20 cellular contexts compared by ENCODE assay signal in genomic region chr1:180489313-180489712, GRCh38. TPM values are rescaled to one million over a fixed set of nuclear protein-coding genes. Genes with fewer than 3 reads are reported as not detected.
A peak's percentile ranks its signal among the peaks of the same experiment; 100 is the strongest.
DNase-seq lines count a peak whose midpoint lies in the region; ATAC-seq, FAIRE-seq and TF ChIP-seq lines count a peak whose summit lies in the region.
"Had no signal": no experiment of that assay in that cellular context is flagged by ENCODE, and none has a peak within 500 bp of the region (broad histone marks: within the 10 kb centered on the region; RNA-seq: fewer than 3 reads in every experiment).

No MANE protein-coding gene starts in this region.

- no peak overlapping the region for H4K5ac ChIP-seq in IMR-90 (ENCODE audit: low read depth, low read length)

- H3K4ac ChIP-seq in IMR-90 (ENCODE audit: low read depth, low read length) = no peak overlapping the region

- no peak overlapping the region for H4K8ac ChIP-seq in IMR-90 (ENCODE audit: low read depth in 2 of 2, low read length in 2 of 2)

- no peak overlapping the region for H2AK9ac ChIP-seq in IMR-90 (replicated peaks; ENCODE audit: low read depth, low read length, poor library complexity)

- no peak for TF ChIP-seq POLR2A in IMR-90 (IDR thresholded peaks at IDR 0.05; ENCODE audit: low read depth, low read length)

- no peak overlapping the region for H3K4me2 ChIP-seq in IMR-90 (ENCODE audit: low read depth, low read length)
- H3K4me2 ChIP-seq: BLaER1 had no signal

- H3K23ac ChIP-seq in IMR-90 (ENCODE audit: low read depth, low read length) = no peak overlapping the region

- H2BK120ac ChIP-seq in IMR-90 (ENCODE audit: low read depth, low read length) = no peak overlapping the region

- no peak overlapping the region for H2BK15ac ChIP-seq in IMR-90 (ENCODE audit: low read depth, low read length)

- H3K27ac ChIP-seq in IMR-90 (ENCODE audit: insufficient read depth, low read length) = peak overlapping the region; percentile 54; the same call in 1 of the 2 replicates
- H3K27ac ChIP-seq: BLaER1, C4-2B, GM23248 had no signal

- H3K4me1 ChIP-seq in IMR-90 (ENCODE audit: control insufficient read depth, insufficient read depth, low read length) = peaks cover 12% of the 10 kb centered on the region
- H3K4me1 ChIP-seq: BLaER1, Caco-2 had no signal

- WGBS in IMR-90 (ENCODE audit: extremely low coverage in 2 of 2, insufficient read length in 1 of 2), 2 experiments = 100% methylated on average over 2 of the region's 2 CpGs; no CpG with 5 or more reads in 1 of the 2 experiments

- peak; percentile 54 for FAIRE-seq in frontal cortex (lab: Jason Lieb, UNC)
- FAIRE-seq: GM12892, H1 had no signal

- H3K27ac Mint-ChIP-seq in WTC11 = no peak overlapping the region
- H3K27ac Mint-ChIP-seq: B cell; CD4-positive, CD25-positive, alpha-beta regulatory T cell; CD8-positive, alpha-beta T cell had no signal

- CTCF ChIA-PET in IMR-90 (lab: Yijun Ruan, JAX) = interaction anchor here (1.6 kb wide), 1 partner anchor 11 kb away, joined by 9 read pairs; no protein-coding TSS in a partner anchor
- CTCF ChIA-PET in WTC11 (lab: Charles Lee) = interaction anchor here (1.4 kb wide), 1 partner anchor 13 kb away, joined by 3 read pairs; the partner anchor contains the start of gene ACBD6

- no peak for DNase-seq in IMR-90
- DNase-seq in WTC11 (ENCODE audit: low spot score) = no peak
- DNase-seq in frontal cortex (ENCODE audit: low spot score in 2 of 2) = no peak
- no peak for DNase-seq in D341Med (ENCODE audit: low spot score)
- DNase-seq in superior temporal gyrus (ENCODE audit: extremely low spot score) = no peak
- DNase-seq: Caco-2; CD4-positive, CD25-positive, alpha-beta regulatory T cell; CD8-positive, alpha-beta T cell; DMS53; DMS79 treated with DMSO at 0.1 percent for 48 hours; GM23248; H7; HCEC 1CT had no signal

- intact Hi-C loops in IMR-90 (cut with micrococcal nuclease) = no loop called here

- no peak overlapping the region for H3K4me3 ChIP-seq in IMR-90 (ENCODE audit: insufficient read depth, low read depth, low read length)
- H3K4me3 ChIP-seq: BLaER1, GM23248 had no signal

- no TSS peak for BruUV-seq in IMR-90 (replicated peaks; lab: Mats Ljungman, UMichigan)

- no peaks in the 10 kb centered on the region for H3K27me3 ChIP-seq in IMR-90 (ENCODE audit: control insufficient read depth, insufficient read depth, low read length)
- H3K27me3 ChIP-seq: BLaER1 had no signal

- peaks cover 9% of the 10 kb centered on the region; the same call in 1 of the 2 replicates for H3K9me1 ChIP-seq in IMR-90 (ENCODE audit: insufficient read depth, low read length)

- POLR2A ChIA-PET in IMR-90 (lab: Charles Lee; ENCODE audit: unreplicated experiment) (interaction anchor here (1.0 kb wide), 1 partner anchor 11 kb away, joined by 3 read pairs; no protein-coding TSS in a partner anchor), WTC11 (lab: Charles Lee) (no interaction called here)

- in situ Hi-C loops in IMR-90 (cut with MboI; ENCODE audit: low sequenced_read_pairs) = no loop called here

- no peak overlapping the region for H2BK5ac ChIP-seq in IMR-90 (ENCODE audit: low read depth, low read length, poor library complexity, severe bottlenecking)

- no peak overlapping the region for H2AK5ac ChIP-seq in IMR-90 (ENCODE audit: low read depth, low read length)

- TF ChIP-seq RAD21 in IMR-90 (IDR thresholded peaks at IDR 0.05; ENCODE audit: low read length) = no peak

- peaks cover 30% of the 10 kb centered on the region for H3K4me1 Mint-ChIP-seq in WTC11
- H3K4me1 Mint-ChIP-seq: B cell had no signal

- dilution Hi-C loops in IMR-90 (cut with HindIII; ENCODE audit: low sequenced_read_pairs, unreplicated experiment) = no loop called here

- H2AFZ ChIP-seq in IMR-90 (replicated peaks; ENCODE audit: low read length, poor library complexity) = no peak overlapping the region
- H2AFZ ChIP-seq: GM23248 had no signal

- no peaks in the 10 kb centered on the region for H3K9me3 ChIP-seq in IMR-90 (ENCODE audit: control insufficient read depth, insufficient read depth, low read length)
- H3K9me3 ChIP-seq: BLaER1, Caco-2 had no signal

- no peak overlapping the region for H3K4me3 Mint-ChIP-seq in WTC11
- H3K4me3 Mint-ChIP-seq: B cell; CD4-positive, CD25-positive, alpha-beta regulatory T cell; CD8-positive, alpha-beta T cell had no signal

- H4K91ac ChIP-seq in IMR-90 (ENCODE audit: insufficient read depth, low read depth, low read length) = no peak overlapping the region

- no peaks in the 10 kb centered on the region for H3K27me3 Mint-ChIP-seq in WTC11 (ENCODE audit: low read depth)
- H3K27me3 Mint-ChIP-seq: B cell; CD4-positive, CD25-positive, alpha-beta regulatory T cell had no signal

- H3K14ac ChIP-seq in IMR-90 (replicated peaks; ENCODE audit: low read depth, low read length) = no peak overlapping the region

- TF ChIP-seq CTCF in IMR-90 (conservative IDR thresholded peaks at IDR 0.05; ENCODE audit: low read depth, low read length) (no peak), WTC11 (IDR thresholded peaks at IDR 0.05) (no peak)

- peak; percentile 48 for ATAC-seq in IMR-90 (ENCODE audit: low read depth)
- ATAC-seq in WTC11 = no peak
- ATAC-seq in HG02571 (IDR thresholded peaks at IDR 0.05; ENCODE audit: unreplicated experiment) = no peak
- no peak for ATAC-seq in HG03196 (IDR thresholded peaks at IDR 0.05; ENCODE audit: unreplicated experiment)
- ATAC-seq: CD8-positive, alpha-beta T cell had no signal

- H4K20me1 ChIP-seq in IMR-90 (ENCODE audit: insufficient read depth, low read length) = no peaks in the 10 kb centered on the region

- H3K18ac ChIP-seq in IMR-90 (ENCODE audit: low read depth, low read length) = peak overlapping the region; percentile 34; the same call in 1 of the 2 replicates

- H3K56ac ChIP-seq in IMR-90 (ENCODE audit: extremely low read depth, insufficient read depth, low read length) = no peak overlapping the region

- peaks cover 31% of the 10 kb centered on the region for H3K36me3 ChIP-seq in IMR-90 (ENCODE audit: control insufficient read depth, insufficient read depth, low read length)

- H3K9ac ChIP-seq in IMR-90 (ENCODE audit: low read depth, low read length) = no peak overlapping the region
- H3K9ac ChIP-seq: BLaER1, GM23248 had no signal

- peaks cover 10% of the 10 kb centered on the region for H3K36me3 Mint-ChIP-seq in WTC11

- no peaks in the 10 kb centered on the region for H3K9me3 Mint-ChIP-seq in WTC11
- H3K9me3 Mint-ChIP-seq: CD4-positive, CD25-positive, alpha-beta regulatory T cell; CD8-positive, alpha-beta T cell had no signal

- peaks cover 30 to 38% of the 10 kb centered on the region in 2 experiments for H3K79me1 ChIP-seq in IMR-90 (ENCODE audit: low read depth in 1 of 2, low read length in 2 of 2)

- no peak overlapping the region for H2BK20ac ChIP-seq in IMR-90 (ENCODE audit: low read depth, low read length)

TF ChIP-seq in IMR-90, 13 proteins besides CTCF, POLR2A, EP300 and RAD21 (continues in another document):
- no peak for TF ChIP-seq BHLHE40 (IDR thresholded peaks at IDR 0.05; ENCODE audit: low read depth, low read length)
- TF ChIP-seq MAZ (IDR thresholded peaks at IDR 0.05; ENCODE audit: borderline replicate concordance, low read depth, low read length) = no peak
- no peak for TF ChIP-seq FOS (IDR thresholded peaks at IDR 0.05; ENCODE audit: low read depth, low read length)
- TF ChIP-seq, protein P1, sequence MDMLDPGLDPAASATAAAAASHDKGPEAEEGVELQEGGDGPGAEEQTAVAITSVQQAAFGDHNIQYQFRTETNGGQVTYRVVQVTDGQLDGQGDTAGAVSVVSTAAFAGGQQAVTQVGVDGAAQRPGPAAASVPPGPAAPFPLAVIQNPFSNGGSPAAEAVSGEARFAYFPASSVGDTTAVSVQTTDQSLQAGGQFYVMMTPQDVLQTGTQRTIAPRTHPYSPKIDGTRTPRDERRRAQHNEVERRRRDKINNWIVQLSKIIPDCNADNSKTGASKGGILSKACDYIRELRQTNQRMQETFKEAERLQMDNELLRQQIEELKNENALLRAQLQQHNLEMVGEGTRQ (IDR thresholded peaks at IDR 0.05; ENCODE audit: low read depth, low read length) = no peak
- no peak for TF ChIP-seq MXI1 (IDR thresholded peaks at IDR 0.05; ENCODE audit: borderline replicate concordance, low read depth, low read length)
- no peak for TF ChIP-seq MAFK (IDR thresholded peaks at IDR 0.05; ENCODE audit: low read depth, low read length)
- TF ChIP-seq RFX5 (IDR thresholded peaks at IDR 0.05; ENCODE audit: low read depth, low read length) = no peak
- no peak for TF ChIP-seq RCOR1 (IDR thresholded peaks at IDR 0.05; ENCODE audit: insufficient replicate concordance, low read length)
- TF ChIP-seq NFE2L2 (IDR thresholded peaks at IDR 0.05; ENCODE audit: low read depth, low read length) = no peak
- no peak for TF ChIP-seq CEBPB (IDR thresholded peaks at IDR 0.05; ENCODE audit: low read depth, low read length)
- TF ChIP-seq SMC3 (IDR thresholded peaks at IDR 0.05; ENCODE audit: low read depth, low read length) = no peak

TF ChIP-seq in WTC11, 78 proteins besides CTCF, POLR2A, EP300 and RAD21:
- TF ChIP-seq MXD4 (CRISPR knock-in tag; IDR thresholded peaks at IDR 0.05; ENCODE audit: borderline replicate concordance) (no peak), HMGA2 (CRISPR knock-in tag; IDR thresholded peaks at IDR 0.05) (peak; percentile 92)

RNA-seq across cellular contexts. Expression of gene ACBD6, which starts 13.1 kb away (rescaled TPM):
- total RNA-seq in IMR-90 (2012; rRNA removed) (52.5 and 83.3 TPM in 2 replicates), WTC11 (2021) (49.9 to 53.5 TPM (median 51.9 TPM) in 3 replicates), frontal cortex (57.1 TPM)
- 54.4 and 59.1 TPM in 2 replicates for polyA plus RNA-seq in IMR-90 (2012; rRNA removed)
- polyA plus RNA-seq in IMR-90 (2012; cell fraction: cytosol; rRNA removed) = 32.3 and 41.6 TPM in 2 replicates
- polyA plus RNA-seq in IMR-90 (2012; cell fraction: nucleus; rRNA removed; ENCODE audit: low replicate concordance) = 95.2 and 130 TPM in 2 replicates
